ENCODE assay signal across 8 cellular contexts in the genomic region with DNA sequence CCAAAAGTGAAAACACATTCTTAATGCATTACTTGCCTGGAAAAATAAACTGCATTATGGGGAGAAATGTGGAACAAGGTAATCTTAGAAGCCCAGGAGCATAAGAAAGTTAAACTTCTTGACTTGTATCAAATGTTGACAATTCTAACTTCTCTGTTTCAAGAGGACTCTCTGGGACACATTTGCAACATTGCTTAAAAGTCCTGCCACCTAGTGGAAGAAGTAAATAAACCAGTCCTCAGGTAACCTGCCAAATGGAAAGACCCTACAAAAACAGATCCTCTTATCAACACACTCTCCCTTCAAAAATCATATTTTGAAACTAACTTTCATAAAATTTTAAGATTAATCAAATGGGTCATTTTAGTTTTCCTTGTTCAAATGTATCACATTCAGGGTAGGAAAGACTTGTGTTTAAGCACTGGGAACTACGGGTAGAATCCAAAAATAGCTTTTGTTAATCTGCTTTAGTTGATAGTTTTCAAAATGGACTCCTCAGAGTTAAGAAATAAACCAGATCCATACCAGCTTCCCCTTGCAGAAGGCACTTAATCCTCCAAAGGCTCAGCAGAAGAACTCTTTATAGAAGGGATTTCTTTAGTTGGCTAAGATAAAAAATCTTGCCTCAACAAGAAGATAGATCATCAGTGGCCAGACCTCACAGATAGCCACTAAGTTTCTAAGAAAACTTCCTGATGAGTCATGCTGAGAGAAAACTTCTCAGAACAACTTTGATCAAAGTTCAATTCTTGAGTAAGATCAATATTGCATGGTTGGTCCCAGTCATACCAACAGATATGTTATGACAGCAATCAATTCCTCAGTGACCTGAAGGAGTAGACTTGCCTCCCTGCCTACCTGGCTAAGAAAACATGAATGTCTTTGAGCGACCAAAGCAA.
DNase-seq lines count a peak whose midpoint lies in the region; ATAC-seq, FAIRE-seq and TF ChIP-seq lines count a peak whose summit lies in the region.

No MANE protein-coding gene starts in this region.

- H3K79me2 ChIP-seq in PC-3 (ENCODE audit: low read length) = no peaks in the 10 kb centered on the region

- no peak overlapping the region for H3K4me3 ChIP-seq in PC-3 (ENCODE audit: low read length)
- no peak overlapping the region for H3K4me3 ChIP-seq in fibroblast of the aortic adventitia (ENCODE audit: low read depth, low read length)
- H3K4me3 ChIP-seq in small intestine (ENCODE audit: low read depth in 1 of 2, low read length in 2 of 2) = no peak overlapping the region

- DNase-seq in activated CD8-positive, alpha-beta memory T cell treated with anti-CD3 and anti-CD28 coated beads, Interleukin-2, amount 10 ng/mL, durations not matched to agents 7 days and 5 days = no peak
- no peak for DNase-seq in activated CD8-positive, alpha-beta memory T cell treated with anti-CD3 and anti-CD28 coated beads, Interleukin-2, amount 50 U/mL, for 4 hours
- peak; percentile 62 for DNase-seq in PC-3
- DNase-seq in fibroblast of the aortic adventitia (ENCODE audit: low read depth) = peak; percentile 72
- peak; percentile 2 for DNase-seq in small intestine
- no peak for DNase-seq in KG1 (lab: John Stamatoyannopoulos, UW)
- DNase-seq in activated naive CD4-positive, alpha-beta T cell treated with anti-CD3 and anti-CD28 coated beads for 36 hours = no peak

- peak; percentile 87 for TF ChIP-seq CTCF in PC-3 (conservative IDR thresholded peaks at IDR 0.05; ENCODE audit: low read depth, low read length)
- TF ChIP-seq CTCF in fibroblast of the aortic adventitia (IDR thresholded peaks at IDR 0.05; ENCODE audit: insufficient read depth, low read length) = peak; percentile 62

- FAIRE-seq in small intestine (lab: Jason Lieb, UNC) = no peak

- H3K27ac Mint-ChIP-seq in activated CD8-positive, alpha-beta memory T cell treated with anti-CD3 and anti-CD28 coated beads, Interleukin-2, amount 10 ng/mL, durations not matched to agents 7 days and 5 days = no peak overlapping the region
- no peak overlapping the region for H3K27ac Mint-ChIP-seq in activated naive CD4-positive, alpha-beta T cell treated with anti-CD3 and anti-CD28 coated beads for 36 hours

- CTCF ChIA-PET in activated CD8-positive, alpha-beta memory T cell treated with anti-CD3 and anti-CD28 coated beads, Interleukin-2, amount 10 ng/mL, durations not matched to agents 7 days and 5 days (lab: Charles Lee) = interaction anchor here (0.7 kb wide), 1 partner anchor 10 kb away, joined by 3 read pairs; no protein-coding TSS in a partner anchor
- CTCF ChIA-PET in PC-3 (lab: Charles Lee) = no interaction called here
- CTCF ChIA-PET in activated naive CD4-positive, alpha-beta T cell treated with anti-CD3 and anti-CD28 coated beads for 36 hours (lab: Charles Lee) = no interaction called here

- H3K36me3 Mint-ChIP-seq in activated CD8-positive, alpha-beta memory T cell treated with anti-CD3 and anti-CD28 coated beads, Interleukin-2, amount 10 ng/mL, durations not matched to agents 7 days and 5 days = no peaks in the 10 kb centered on the region
- no peaks in the 10 kb centered on the region for H3K36me3 Mint-ChIP-seq in activated naive CD4-positive, alpha-beta T cell treated with anti-CD3 and anti-CD28 coated beads for 36 hours (ENCODE audit: low read depth)

- no TSS peak for BruUV-seq in PC-3 (replicated peaks; lab: Mats Ljungman, UMichigan)

- POLR2A ChIA-PET in PC-3 (lab: Charles Lee; ENCODE audit: unreplicated experiment) = no interaction called here

- ATAC-seq in activated CD8-positive, alpha-beta memory T cell treated with anti-CD3 and anti-CD28 coated beads, Interleukin-2, amount 10 ng/mL, durations not matched to agents 7 days and 5 days = peak; percentile 36
- ATAC-seq in HG02884 (IDR thresholded peaks at IDR 0.05; ENCODE audit: unreplicated experiment) (peak; percentile 59), PC-3 (peak; percentile 49; the same call in 1 of the 2 replicates)

- H3K27me3 ChIP-seq in PC-3 (ENCODE audit: low read length) (no peaks in the 10 kb centered on the region), small intestine (ENCODE audit: control insufficient read depth in 2 of 2, insufficient read depth in 2 of 2, low read length in 2 of 2) (no peaks in the 10 kb centered on the region)

- H3K27me3 Mint-ChIP-seq in activated CD8-positive, alpha-beta memory T cell treated with anti-CD3 and anti-CD28 coated beads, Interleukin-2, amount 10 ng/mL, durations not matched to agents 7 days and 5 days = peaks cover 5% of the 10 kb centered on the region
- H3K27me3 Mint-ChIP-seq in activated naive CD4-positive, alpha-beta T cell treated with anti-CD3 and anti-CD28 coated beads for 36 hours (ENCODE audit: low read depth) = peaks cover 2% of the 10 kb centered on the region

- intact Hi-C loops in PC-3 (cut with micrococcal nuclease) = loop anchor here (1.0 to 10.0 kb wide), 3 partner anchors 230 to 613 kb away; no protein-coding TSS in a partner anchor
- intact Hi-C loops in activated naive CD4-positive, alpha-beta T cell treated with anti-CD3 and anti-CD28 coated beads for 36 hours (cut with micrococcal nuclease) = loop anchor here (1.0 to 10.0 kb wide), 4 partner anchors 143 to 613 kb away; a partner anchor contains a TSS

- H3K36me3 ChIP-seq in PC-3 (ENCODE audit: low read depth, low read length) (no peaks in the 10 kb centered on the region), small intestine (ENCODE audit: control insufficient read depth in 2 of 2, insufficient read depth in 2 of 2, low read length in 2 of 2) (no peaks in the 10 kb centered on the region)

- peaks cover 2% of the 10 kb centered on the region; the same call in 1 of the 2 replicates for H3K4me1 ChIP-seq in PC-3 (ENCODE audit: insufficient read depth, low read length)
- H3K4me1 ChIP-seq in small intestine (ENCODE audit: control insufficient read depth in 2 of 2, insufficient read depth in 1 of 2, low read depth in 1 of 2, low read length in 1 of 2) = no peaks in the 10 kb centered on the region

- no peaks in the 10 kb centered on the region for H4K20me1 ChIP-seq in PC-3 (ENCODE audit: low read length)

- no peak overlapping the region for H3K4me2 ChIP-seq in PC-3 (ENCODE audit: low read length)

- no peak overlapping the region for H2AFZ ChIP-seq in PC-3 (ENCODE audit: low read length)

- H3K4me3 Mint-ChIP-seq in activated CD8-positive, alpha-beta memory T cell treated with anti-CD3 and anti-CD28 coated beads, Interleukin-2, amount 10 ng/mL, durations not matched to agents 7 days and 5 days = no peak overlapping the region
- no peak overlapping the region for H3K4me3 Mint-ChIP-seq in activated naive CD4-positive, alpha-beta T cell treated with anti-CD3 and anti-CD28 coated beads for 36 hours

- no peak overlapping the region for H3K9ac ChIP-seq in PC-3 (ENCODE audit: low read length)

- H3K9me3 Mint-ChIP-seq in activated CD8-positive, alpha-beta memory T cell treated with anti-CD3 and anti-CD28 coated beads, Interleukin-2, amount 10 ng/mL, durations not matched to agents 7 days and 5 days (ENCODE audit: low read depth) = peaks cover under 1% of the 10 kb centered on the region
- H3K9me3 Mint-ChIP-seq in activated naive CD4-positive, alpha-beta T cell treated with anti-CD3 and anti-CD28 coated beads for 36 hours = no peaks in the 10 kb centered on the region

- peaks cover 6% of the 10 kb centered on the region for H3K4me1 Mint-ChIP-seq in activated CD8-positive, alpha-beta memory T cell treated with anti-CD3 and anti-CD28 coated beads, Interleukin-2, amount 10 ng/mL, durations not matched to agents 7 days and 5 days
- no peaks in the 10 kb centered on the region for H3K4me1 Mint-ChIP-seq in activated naive CD4-positive, alpha-beta T cell treated with anti-CD3 and anti-CD28 coated beads for 36 hours (ENCODE audit: low read depth)

- H3K9me3 ChIP-seq in PC-3 (ENCODE audit: low read length) (no peaks in the 10 kb centered on the region), small intestine (ENCODE audit: control insufficient read depth, low read depth) (no peaks in the 10 kb centered on the region)

- no peaks in the 10 kb centered on the region for H3F3A ChIP-seq in PC-3 (ENCODE audit: low read length, unreplicated experiment)

- H3K9me2 ChIP-seq in PC-3 (replicated peaks; ENCODE audit: low read length) = no peaks in the 10 kb centered on the region

- WGBS in small intestine, 3 donors = 51 to 63% (median 57%) methylated on average over 2 of the region's 2 CpGs

- H3K27ac ChIP-seq in PC-3 (ENCODE audit: low read length) = no peak overlapping the region
- no peak overlapping the region for H3K27ac ChIP-seq in small intestine (ENCODE audit: low read depth in 1 of 2, low read length in 1 of 2)

Comparison
In these comparisons a context has a peak if more than half of its experiments do, and no peak if none do; other contexts are left out.
1. DNase-seq: peak in PC-3 (single experiment), fibroblast of the aortic adventitia (single experiment) and small intestine (single experiment); none in activated CD8-positive, alpha-beta memory T cell treated with anti-CD3 and anti-CD28 coated beads, Interleukin-2, amount 10 ng/mL, durations not matched to agents 7 days and 5 days (single experiment), activated CD8-positive, alpha-beta memory T cell treated with anti-CD3 and anti-CD28 coated beads, Interleukin-2, amount 50 U/mL, for 4 hours (single experiment), KG1 (single experiment) and activated naive CD4-positive, alpha-beta T cell treated with anti-CD3 and anti-CD28 coated beads for 36 hours (single experiment).
2. Peak in every context shown above with its lines, with median percentiles within 50 percentile points of each other: ATAC-seq.